Comparison of ENCODE assay signal across 17 cellular contexts in the genomic region with DNA sequence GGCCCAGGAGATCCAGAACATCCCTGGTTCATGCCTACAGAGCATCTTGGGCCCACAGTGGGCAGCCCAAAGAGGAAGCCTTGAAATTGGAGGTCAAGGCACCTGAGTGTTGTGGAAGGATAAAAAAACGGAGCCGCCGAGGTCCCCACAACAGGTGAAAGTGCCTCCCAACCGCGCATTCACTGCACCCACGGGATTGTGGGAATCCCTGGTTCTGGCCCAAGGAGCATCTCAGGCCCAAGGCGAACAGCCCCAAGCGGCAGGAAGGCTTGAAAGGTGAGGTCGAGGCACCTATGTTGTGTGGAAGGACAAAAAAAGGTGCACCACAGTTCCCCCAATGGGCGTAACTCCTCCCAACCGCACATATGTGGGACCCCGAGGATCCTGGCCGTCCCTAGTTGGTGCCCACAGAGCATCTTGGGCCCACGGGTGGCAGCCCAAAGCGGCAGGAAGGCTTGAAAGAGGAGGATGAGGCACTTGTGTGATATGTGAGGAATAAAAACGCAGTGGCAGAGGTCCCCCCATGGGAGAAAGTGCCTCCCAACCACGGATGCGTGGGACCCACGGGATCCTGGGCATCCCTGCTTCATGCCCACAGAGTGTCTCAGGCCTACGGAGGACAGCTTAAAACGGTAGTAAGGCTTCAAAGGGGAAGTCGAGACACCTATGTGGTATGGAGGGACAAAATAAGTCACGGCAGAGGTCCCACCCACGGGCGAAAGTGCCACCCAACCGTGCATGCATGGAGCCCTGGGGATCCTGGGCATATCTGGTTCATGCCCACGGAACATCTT.
DNase-seq lines count a peak whose midpoint lies in the region; ATAC-seq and TF ChIP-seq lines count a peak whose summit lies in the region.
"Had no signal": no experiment of that assay in that cellular context is flagged by ENCODE, and none has a peak within 500 bp of the region (broad histone marks: within the 10 kb centered on the region; RNA-seq: fewer than 3 reads in every experiment).

No MANE protein-coding gene starts in this region.

- H3K9me3 ChIP-seq in right cardiac atrium (ENCODE audit: control insufficient read depth, low read length) (no peaks in the 10 kb centered on the region), mucosa of descending colon (peaks cover 85% of the 10 kb centered on the region), aorta (ENCODE audit: control insufficient read depth, low read length) (peaks cover 6% of the 10 kb centered on the region)

- no peak overlapping the region for H3K27ac Mint-ChIP-seq in activated B cell treated with CpG ODN at 0.5 μM for 24 hours
- H3K27ac Mint-ChIP-seq: CD4-positive, CD25-positive, alpha-beta regulatory T cell had no signal

- peak; percentile 8 for DNase-seq in Right ventricle myocardium superior
- no peak for DNase-seq in right cardiac atrium
- peak; percentile 1 for DNase-seq in activated B cell treated with CpG ODN at 0.5 μM for 24 hours
- DNase-seq in mucosa of descending colon, result peak in 2 of 3 donors; percentile 11 to 27
- DNase-seq in aorta, result peak; percentile 24 to 42
- DNase-seq in stimulated activated CD4-positive, alpha-beta T cell treated with anti-CD3 and anti-CD28 coated beads, Interleukin-4, amount 100 ng/mL, for 24 hours, result no peak
- DNase-seq: Calu3; CD4-positive, CD25-positive, alpha-beta regulatory T cell; DMS79 treated with DMSO at 0.1 percent for 48 hours; GOT3; KBM-7; NCI-H146; NCI-H2081 treated with DMSO at 0.1 percent for 48 hours; NCI-H226; NCI-H69; PC-3 had no signal

- no peak overlapping the region for H3K4me3 Mint-ChIP-seq in activated B cell treated with CpG ODN at 0.5 μM for 24 hours
- H3K4me3 Mint-ChIP-seq: CD4-positive, CD25-positive, alpha-beta regulatory T cell had no signal

- POLR2A ChIA-PET in activated B cell treated with CpG ODN at 0.5 μM for 24 hours (lab: Charles Lee), result no interaction called here

- CTCF ChIA-PET in activated B cell treated with CpG ODN at 0.5 μM for 24 hours (lab: Charles Lee), result no interaction called here

- H3K4me1 ChIP-seq in right cardiac atrium (ENCODE audit: control insufficient read depth, insufficient read depth, low read length) (no peaks in the 10 kb centered on the region), mucosa of descending colon (ENCODE audit: low read depth) (no peaks in the 10 kb centered on the region), aorta (ENCODE audit: control insufficient read depth in 1 of 2, insufficient read depth in 2 of 2, low read length in 2 of 2) (no peaks in the 10 kb centered on the region)

- H3K4me1 Mint-ChIP-seq in activated B cell treated with CpG ODN at 0.5 μM for 24 hours, result no peaks in the 10 kb centered on the region
- H3K4me1 Mint-ChIP-seq: CD4-positive, CD25-positive, alpha-beta regulatory T cell had no signal

- 65% methylated on average over 27 of the region's 27 CpGs for WGBS in right cardiac atrium
- 54 to 67% methylated on average over 27 of the region's 27 CpGs for WGBS in aorta, 2 donors

- H3K36me3 Mint-ChIP-seq in activated B cell treated with CpG ODN at 0.5 μM for 24 hours (ENCODE audit: low read depth), result no peaks in the 10 kb centered on the region
- H3K36me3 Mint-ChIP-seq: CD4-positive, CD25-positive, alpha-beta regulatory T cell had no signal

- H3K4me3 ChIP-seq in right cardiac atrium (ENCODE audit: low read length) (no peak overlapping the region), mucosa of descending colon (no peak overlapping the region), aorta (ENCODE audit: low read length in 2 of 2) (no peak overlapping the region)

- ATAC-seq in Right ventricle myocardium superior (ENCODE audit: poor library complexity), result no peak
- no peak for ATAC-seq in right cardiac atrium
- no peak for ATAC-seq in activated B cell treated with CpG ODN at 0.5 μM for 24 hours (ENCODE audit: low read depth)
- ATAC-seq in mucosa of descending colon, result no peak
- no peak for ATAC-seq in aorta (ENCODE audit: low FRiP score)
- no peak for ATAC-seq in GM18861 (IDR thresholded peaks at IDR 0.05; ENCODE audit: unreplicated experiment)
- ATAC-seq: PC-3 had no signal

- H3K27ac ChIP-seq in right cardiac atrium (ENCODE audit: low read length) (no peak overlapping the region), aorta (ENCODE audit: low read depth in 1 of 2, low read length in 2 of 2) (no peak overlapping the region)

- TF ChIP-seq CTCF in activated B cell treated with CpG ODN at 0.5 μM for 24 hours (IDR thresholded peaks at IDR 0.05) (no peak), mucosa of descending colon (IDR thresholded peaks at IDR 0.05) (no peak)

- H3K27me3 ChIP-seq in right cardiac atrium (ENCODE audit: control insufficient read depth, insufficient read depth) (no peaks in the 10 kb centered on the region), aorta (ENCODE audit: control insufficient read depth in 1 of 2, insufficient read depth in 2 of 2, low read length in 1 of 2) (no peaks in the 10 kb centered on the region)

- intact Hi-C loops in Right ventricle myocardium superior (cut with DNase I), result no loop called here
- intact Hi-C loops in right cardiac atrium (cut with DNase I), result no loop called here
- intact Hi-C loops in activated B cell treated with CpG ODN at 0.5 μM for 24 hours (cut with micrococcal nuclease), result no loop called here
- intact Hi-C loops in mucosa of descending colon (cut with DNase I, micrococcal nuclease), result no loop called here
- intact Hi-C loops in aorta (cut with DNase I), result no loop called here

- H3K9me3 Mint-ChIP-seq in activated B cell treated with CpG ODN at 0.5 μM for 24 hours, result peaks cover 20% of the 10 kb centered on the region

- no peaks in the 10 kb centered on the region for H3K27me3 Mint-ChIP-seq in activated B cell treated with CpG ODN at 0.5 μM for 24 hours
- H3K27me3 Mint-ChIP-seq: CD4-positive, CD25-positive, alpha-beta regulatory T cell had no signal

- H3K36me3 ChIP-seq in mucosa of descending colon (ENCODE audit: low read depth) (no peaks in the 10 kb centered on the region), aorta (ENCODE audit: control insufficient read depth in 1 of 2, insufficient read depth in 2 of 2, low read length in 1 of 2) (no peaks in the 10 kb centered on the region)

Comparison
In these comparisons a context has a peak if more than half of its experiments do, and no peak if none do; other contexts are left out.
1. DNase-seq: peak in Right ventricle myocardium superior (single experiment), activated B cell treated with CpG ODN at 0.5 μM for 24 hours (single experiment), mucosa of descending colon (2 of 3) and aorta (2 of 2); none in right cardiac atrium (0 of 3) and stimulated activated CD4-positive, alpha-beta T cell treated with anti-CD3 and anti-CD28 coated beads, Interleukin-4, amount 100 ng/mL, for 24 hours (single experiment).